23 cellular contexts compared by ENCODE assay signal in the genomic region with DNA sequence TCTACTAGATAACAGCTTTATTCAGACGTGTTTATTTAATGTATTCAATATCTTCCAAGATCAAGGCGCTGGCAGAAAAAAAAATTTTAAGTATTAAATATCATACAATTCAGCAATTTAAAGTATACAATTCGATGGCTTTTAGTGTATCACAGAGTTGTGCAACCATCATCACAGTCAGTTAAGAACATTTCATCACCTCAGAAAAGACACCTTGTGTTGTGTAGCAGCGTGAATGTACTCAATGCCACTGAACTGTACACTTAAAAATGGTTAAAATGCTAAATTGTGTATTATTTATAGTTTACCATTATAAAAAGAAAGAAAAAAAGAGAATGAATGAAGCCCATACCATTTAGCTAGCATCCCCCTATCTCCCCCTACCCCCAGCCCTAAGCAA.
DNase-seq lines count a peak whose midpoint lies in the region; ATAC-seq, FAIRE-seq and TF ChIP-seq lines count a peak whose summit lies in the region.
"Had no signal": no experiment of that assay in that cellular context is flagged by ENCODE, and none has a peak within 500 bp of the region (broad histone marks: within the 10 kb centered on the region; RNA-seq: fewer than 3 reads in every experiment).

No MANE protein-coding gene starts in this region.

- ATAC-seq in CD4-positive, alpha-beta T cell (ENCODE audit: poor library complexity) = no peak
- ATAC-seq in HG03378 (IDR thresholded peaks at IDR 0.05; ENCODE audit: unreplicated experiment) = no peak
- ATAC-seq: body of pancreas, GM23338 had no signal

- H3K9ac ChIP-seq in endothelial cell of umbilical vein (replicated peaks; ENCODE audit: extremely low read depth, insufficient read depth, low read length) (no peak overlapping the region), parathyroid adenoma (no peak overlapping the region)

- CTCF ChIA-PET in CD4-positive, alpha-beta T cell (lab: Charles Lee) = interaction anchor here (0.8 to 1.0 kb wide), 2 partner anchors 10 to 72 kb away, joined by 3 read pairs; no protein-coding TSS in a partner anchor
- CTCF ChIA-PET in endothelial cell of umbilical vein (lab: Charles Lee) = interaction anchor here (1.3 kb wide), 1 partner anchor 21 kb away, joined by 4 read pairs; no protein-coding TSS in a partner anchor

- H3K36me3 ChIP-seq in endothelial cell of umbilical vein (ENCODE audit: control insufficient read depth in 2 of 2, extremely low read depth in 1 of 2, insufficient read depth in 2 of 2, low read length in 2 of 2) (peaks cover 0 to 1% of the 10 kb centered on the region in 2 experiments), parathyroid adenoma (ENCODE audit: control insufficient read depth, insufficient read depth, low read length) (no peaks in the 10 kb centered on the region), BE2C (no peaks in the 10 kb centered on the region)
- H3K36me3 ChIP-seq: right atrium auricular region, thoracic aorta had no signal

- no peaks in the 10 kb centered on the region for H4K20me1 ChIP-seq in endothelial cell of umbilical vein (replicated peaks; ENCODE audit: control insufficient read depth, extremely low read depth, insufficient read depth, low read length)

- H3K79me2 ChIP-seq in endothelial cell of umbilical vein (ENCODE audit: control insufficient read depth, insufficient read depth, low read length) (no peaks in the 10 kb centered on the region), parathyroid adenoma (peaks cover 5% of the 10 kb centered on the region)

- H2AFZ ChIP-seq in endothelial cell of umbilical vein (ENCODE audit: low read depth, low read length) (no peak overlapping the region), parathyroid adenoma (no peak overlapping the region)
- H2AFZ ChIP-seq: GM23338 had no signal

- no peak overlapping the region for H3K4me2 ChIP-seq in endothelial cell of umbilical vein (ENCODE audit: insufficient read depth, low read length)
- H3K4me2 ChIP-seq in parathyroid adenoma (ENCODE audit: low read length) = no peak overlapping the region
- H3K4me2 ChIP-seq: GM23338 had no signal

- H3K4me3 ChIP-seq in endothelial cell of umbilical vein (replicated peaks in 1 of 3; ENCODE audit: insufficient read depth in 1 of 3, low read depth in 1 of 3, low read length in 3 of 3) (no peak overlapping the region), parathyroid adenoma (ENCODE audit: low read depth, low read length) (no peak overlapping the region), BE2C (ENCODE audit: low read depth, low read length) (no peak overlapping the region)
- H3K4me3 ChIP-seq: body of pancreas, GM23338, right atrium auricular region, SK-N-MC, thoracic aorta had no signal

- H3K4me3 Mint-ChIP-seq in CD4-positive, alpha-beta T cell = no peak overlapping the region
- H3K4me3 Mint-ChIP-seq: activated naive CD8-positive, alpha-beta T cell treated with anti-CD3 and anti-CD28 coated beads for 36 hours; activated T-helper 1 cell treated with anti-CD3 and anti-CD28 coated beads, Interleukin-12 subunit alpha, Interleukin-12 subunit beta, Interleukin-2, Interleukin-4 antibody, amounts not matched to agents 30 ng/mL and 10 ng/mL and 1 ng/mL, durations not matched to agents 14 hours and 24 hours and 36 hours; GM23338 had no signal

- BruUV-seq in endothelial cell of umbilical vein (replicated peaks; lab: Mats Ljungman, UMichigan) = no TSS peak

- no peaks in the 10 kb centered on the region for H3K27me3 ChIP-seq in CD4-positive, alpha-beta T cell (ENCODE audit: control insufficient read depth, insufficient read depth, low read length)
- H3K27me3 ChIP-seq in endothelial cell of umbilical vein (ENCODE audit: control insufficient read depth in 2 of 2, insufficient read depth in 2 of 2, low read length in 2 of 2) (no peaks in the 10 kb centered on the region), parathyroid adenoma (ENCODE audit: control insufficient read depth, insufficient read depth, low read length) (no peaks in the 10 kb centered on the region), BE2C (no peaks in the 10 kb centered on the region)
- H3K27me3 ChIP-seq: body of pancreas, right atrium auricular region had no signal

- TF ChIP-seq POLR2A in endothelial cell of umbilical vein (IDR thresholded peaks at IDR 0.05; ENCODE audit: low read depth, low read length) = no peak

- H3K9me3 Mint-ChIP-seq in CD4-positive, alpha-beta T cell = no peaks in the 10 kb centered on the region
- H3K9me3 Mint-ChIP-seq: GM23338 had no signal

- POLR2A ChIA-PET in CD4-positive, alpha-beta T cell (lab: Charles Lee) = interaction anchor here (1.3 to 1.4 kb wide), 2 partner anchors 41 to 43 kb away, joined by 6 to 9 read pairs; no protein-coding TSS in a partner anchor
- POLR2A ChIA-PET in endothelial cell of umbilical vein (lab: Charles Lee) = no interaction called here

- no peaks in the 10 kb centered on the region for H3K36me3 Mint-ChIP-seq in CD4-positive, alpha-beta T cell (ENCODE audit: low read depth)

- FAIRE-seq in endothelial cell of umbilical vein (lab: Jason Lieb, UNC) = peak; percentile 21
- FAIRE-seq: frontal cortex had no signal

- DNase-seq in CD4-positive, alpha-beta T cell = no peak
- DNase-seq in OCI-M1 (lab: John Stamatoyannopoulos, UW) (peak; percentile 1), endothelial cell of umbilical vein (ENCODE audit: low read depth, low spot score) (no peak), SHP77 treated with DMSO at 0.1 percent for 48 hours (lab: John Stamatoyannopoulos, UW) (no peak), BE2C (no peak), DMS114 treated with DMSO at 0.1 percent for 48 hours (lab: John Stamatoyannopoulos, UW; ENCODE audit: unreplicated experiment) (no peak)
- DNase-seq: activated CD4-positive, CD25-positive, alpha-beta regulatory T cell treated with anti-CD3 and anti-CD28 coated beads, Interleukin-2, amount 50 U/mL, for 72 hours; activated naive CD8-positive, alpha-beta T cell treated with anti-CD3 and anti-CD28 coated beads for 36 hours; body of pancreas; cortex of kidney; hypothalamus; Karpas-422; NCI-H2107; NCI-H524 treated with DMSO at 0.1 percent for 48 hours; stimulated activated CD4-positive, alpha-beta T cell treated with anti-CD3 and anti-CD28 coated beads, Interleukin-15, amount 100 ng/mL, for 24 hours had no signal

- intact Hi-C loops in CD4-positive, alpha-beta T cell (cut with DNase I, micrococcal nuclease) = loop anchor here in 1 of 2 experiments (10.0 kb wide), 1 partner anchor 285 kb away; a partner anchor contains a TSS
- intact Hi-C loops in endothelial cell of umbilical vein (cut with micrococcal nuclease) = loop anchor here (1.0 kb wide), 1 partner anchor 149 kb away; no protein-coding TSS in a partner anchor

- H3K27ac ChIP-seq in CD4-positive, alpha-beta T cell (ENCODE audit: low read depth, low read length) = no peak overlapping the region
- H3K27ac ChIP-seq in endothelial cell of umbilical vein (ENCODE audit: insufficient read depth, low read depth, low read length) (peak overlapping the region; percentile 70), parathyroid adenoma (peak overlapping the region; percentile 74)
- H3K27ac ChIP-seq: body of pancreas, right atrium auricular region, SK-N-MC, thoracic aorta had no signal

- peaks cover 55% of the 10 kb centered on the region for H3K4me1 Mint-ChIP-seq in CD4-positive, alpha-beta T cell (ENCODE audit: low read depth)
- H3K4me1 Mint-ChIP-seq: GM23338 had no signal

- no peak for TF ChIP-seq CTCF in CD4-positive, alpha-beta T cell (IDR thresholded peaks at IDR 0.05)
- TF ChIP-seq CTCF in endothelial cell of umbilical vein (IDR thresholded peaks at IDR 0.05; ENCODE audit: extremely low read depth in 1 of 2, insufficient read depth in 1 of 2, low read depth in 1 of 2, low read length in 2 of 2) (no peak), parathyroid adenoma (IDR thresholded peaks at IDR 0.05) (no peak), BE2C (IDR thresholded peaks at IDR 0.05; ENCODE audit: low read depth, low read length) (no peak)

- H3K9me3 ChIP-seq in CD4-positive, alpha-beta T cell (ENCODE audit: control insufficient read depth, low read length) = no peaks in the 10 kb centered on the region
- H3K9me3 ChIP-seq in endothelial cell of umbilical vein (replicated peaks; ENCODE audit: control insufficient read depth, insufficient read depth, low read length) (no peaks in the 10 kb centered on the region), parathyroid adenoma (ENCODE audit: control insufficient read depth, low read length) (no peaks in the 10 kb centered on the region), BE2C (no peaks in the 10 kb centered on the region)
- H3K9me3 ChIP-seq: body of pancreas, right atrium auricular region, thoracic aorta had no signal

- H3K27ac Mint-ChIP-seq in CD4-positive, alpha-beta T cell = peak overlapping the region; percentile 66
- H3K27ac Mint-ChIP-seq: activated T-helper 1 cell treated with anti-CD3 and anti-CD28 coated beads, Interleukin-12 subunit alpha, Interleukin-12 subunit beta, Interleukin-2, Interleukin-4 antibody, amounts not matched to agents 30 ng/mL and 10 ng/mL and 1 ng/mL, durations not matched to agents 14 hours and 24 hours and 36 hours; GM23338 had no signal

- H3K27me3 Mint-ChIP-seq in CD4-positive, alpha-beta T cell = no peaks in the 10 kb centered on the region
- H3K27me3 Mint-ChIP-seq: activated naive CD8-positive, alpha-beta T cell treated with anti-CD3 and anti-CD28 coated beads for 36 hours had no signal

- no peaks in the 10 kb centered on the region for H3K9me1 ChIP-seq in endothelial cell of umbilical vein (replicated peaks; ENCODE audit: control insufficient read depth, extremely low read depth, insufficient read depth, low read length)

- H3K4me1 ChIP-seq in endothelial cell of umbilical vein (ENCODE audit: control insufficient read depth, extremely low read depth, insufficient read depth, low read length) = peaks cover 6% of the 10 kb centered on the region
- peaks cover 6% of the 10 kb centered on the region for H3K4me1 ChIP-seq in parathyroid adenoma
- H3K4me1 ChIP-seq in BE2C = no peaks in the 10 kb centered on the region
- H3K4me1 ChIP-seq: body of pancreas, right atrium auricular region had no signal

- dilution Hi-C loops in endothelial cell of umbilical vein (cut with MboI; ENCODE audit: extremely low pct_ligation_motif_present, low sequenced_read_pairs) = no loop called here

TF ChIP-seq in endothelial cell of umbilical vein, 7 proteins besides CTCF, POLR2A, EP300 and RAD21 (continues in another document):
- TF ChIP-seq POLR2AphosphoS5 (IDR thresholded peaks at IDR 0.05; ENCODE audit: insufficient read depth, low read depth, low read length) = no peak
- no peak for TF ChIP-seq FOS (IDR thresholded peaks at IDR 0.05; ENCODE audit: borderline replicate concordance, insufficient read depth, low read length)
- TF ChIP-seq JUN (IDR thresholded peaks at IDR 0.05; ENCODE audit: borderline replicate concordance, insufficient read depth, insufficient read length, low read depth) = no peak
- TF ChIP-seq GATA2 (IDR thresholded peaks at IDR 0.05; ENCODE audit: insufficient read depth, insufficient read length, low read depth, low read length) = no peak
- TF ChIP-seq, protein P1, sequence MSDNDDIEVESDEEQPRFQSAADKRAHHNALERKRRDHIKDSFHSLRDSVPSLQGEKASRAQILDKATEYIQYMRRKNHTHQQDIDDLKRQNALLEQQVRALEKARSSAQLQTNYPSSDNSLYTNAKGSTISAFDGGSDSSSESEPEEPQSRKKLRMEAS (IDR thresholded peaks at IDR 0.05; ENCODE audit: insufficient read depth, insufficient read length) = no peak
- no peak for TF ChIP-seq EZH2 (IDR thresholded peaks at IDR 0.05; ENCODE audit: borderline replicate concordance, low read depth, low read length, severe bottlenecking)
